Comparison of ENCODE assay signal across 10 cellular contexts in the genomic region with DNA sequence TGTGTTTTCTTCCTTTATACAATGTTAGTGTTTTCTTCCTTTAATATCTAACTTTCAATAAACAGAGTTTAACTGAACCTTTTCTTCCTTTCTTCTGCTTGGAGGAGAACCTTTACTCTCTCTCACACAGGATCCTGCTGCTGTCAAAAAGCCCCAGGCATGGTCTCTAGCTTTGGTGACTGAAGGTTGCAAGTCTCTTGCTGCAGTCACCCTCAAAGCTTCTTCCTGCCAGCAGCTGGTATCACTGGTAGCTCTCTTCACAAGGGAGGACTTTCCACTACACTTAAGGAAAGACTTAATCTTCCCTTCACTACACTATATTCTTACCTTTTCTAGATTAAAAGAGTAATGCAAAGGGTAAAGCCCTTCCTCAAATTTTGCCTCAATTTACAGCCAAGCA.
A peak's percentile ranks its signal among the peaks of the same experiment; 100 is the strongest.
DNase-seq lines count a peak whose midpoint lies in the region; ATAC-seq and TF ChIP-seq lines count a peak whose summit lies in the region.
"Had no signal": no experiment of that assay in that cellular context is flagged by ENCODE, and none has a peak within 500 bp of the region (broad histone marks: within the 10 kb centered on the region; RNA-seq: fewer than 3 reads in every experiment).

No MANE protein-coding gene starts in this region.

- no peak for TF ChIP-seq CTCF in left ventricle myocardium inferior (IDR thresholded peaks at IDR 0.05; ENCODE audit: borderline replicate concordance)
- TF ChIP-seq CTCF in type B pancreatic cell (conservative IDR thresholded peaks at IDR 0.05): no peak

- H3K27me3 ChIP-seq in left ventricle myocardium inferior (ENCODE audit: low read depth): no peaks in the 10 kb centered on the region
- H3K27me3 ChIP-seq: ovary had no signal

- peak overlapping the region; percentile 32 for H3K27ac ChIP-seq in left ventricle myocardium inferior (replicated peaks)
- H3K27ac ChIP-seq: ovary had no signal

- H3K9me3 Mint-ChIP-seq in central memory CD8-positive, alpha-beta T cell: no peaks in the 10 kb centered on the region
- no peaks in the 10 kb centered on the region for H3K9me3 Mint-ChIP-seq in type B pancreatic cell

- H3K27ac Mint-ChIP-seq in central memory CD8-positive, alpha-beta T cell (ENCODE audit: low read depth): no peak overlapping the region
- H3K27ac Mint-ChIP-seq in type B pancreatic cell: peak overlapping the region; percentile 87

- H3K27me3 Mint-ChIP-seq in central memory CD8-positive, alpha-beta T cell: no peaks in the 10 kb centered on the region
- no peaks in the 10 kb centered on the region for H3K27me3 Mint-ChIP-seq in type B pancreatic cell
- H3K27me3 Mint-ChIP-seq: brain had no signal

- intact Hi-C loops in left ventricle myocardium inferior (cut with micrococcal nuclease) (no loop called here), cardiac septum (cut with DNase I) (no loop called here)

- no peaks in the 10 kb centered on the region for H3K9me3 ChIP-seq in left ventricle myocardium inferior (replicated peaks)
- H3K9me3 ChIP-seq: ovary had no signal

- no peak overlapping the region for H3K4me3 Mint-ChIP-seq in central memory CD8-positive, alpha-beta T cell
- H3K4me3 Mint-ChIP-seq in type B pancreatic cell: peak overlapping the region; percentile 55

- peak; percentile 49 for ATAC-seq in HG03103 (IDR thresholded peaks at IDR 0.05; ENCODE audit: low read depth, unreplicated experiment)
- ATAC-seq in central memory CD8-positive, alpha-beta T cell (replicated peaks; ENCODE audit: extremely low read depth, poor library complexity, severe bottlenecking): peak; percentile 61

- H3K4me1 Mint-ChIP-seq in central memory CD8-positive, alpha-beta T cell: peaks cover 44% of the 10 kb centered on the region
- H3K4me1 Mint-ChIP-seq in type B pancreatic cell (ENCODE audit: unreplicated experiment): peaks cover 19% of the 10 kb centered on the region

- no peaks in the 10 kb centered on the region for H3K36me3 Mint-ChIP-seq in central memory CD8-positive, alpha-beta T cell (ENCODE audit: insufficient read depth)
- H3K36me3 Mint-ChIP-seq in type B pancreatic cell: no peaks in the 10 kb centered on the region

- no peaks in the 10 kb centered on the region for H3K36me3 ChIP-seq in left ventricle myocardium inferior
- H3K36me3 ChIP-seq: ovary had no signal

- DNase-seq in left ventricle myocardium inferior (no peak), cardiac septum (ENCODE audit: low spot score) (no peak), type B pancreatic cell (ENCODE audit: extremely low spot score, unreplicated experiment) (no peak), GDM1 (lab: John Stamatoyannopoulos, UW) (no peak), NCI-H1694 (lab: John Stamatoyannopoulos, UW) (no peak)
- DNase-seq in central memory CD8-positive, alpha-beta T cell (ENCODE audit: low spot score in 2 of 2): no peak
- no peak for DNase-seq in stimulated activated CD4-positive, alpha-beta T cell treated with anti-CD3 and anti-CD28 coated beads, Interleukin-12 subunit alpha, Interleukin-12 subunit beta, amount 100 ng/mL, for 4 hours
- DNase-seq: ovary had no signal

- H3K4me1 ChIP-seq in left ventricle myocardium inferior: peaks cover 68% of the 10 kb centered on the region

- H3K4me3 ChIP-seq in left ventricle myocardium inferior: no peak overlapping the region
- H3K4me3 ChIP-seq: ovary had no signal
